ENCODE assay signal across 11 cellular contexts in genomic region chrX:153644356-153645125, GRCh38. TPM values are rescaled to one million over a fixed set of nuclear protein-coding genes. Genes with fewer than 3 reads are reported as not detected.
DNase-seq lines count a peak whose midpoint lies in the region; ATAC-seq, FAIRE-seq and TF ChIP-seq lines count a peak whose summit lies in the region.
"Had no signal": no experiment of that assay in that cellular context is flagged by ENCODE, and none has a peak within 500 bp of the region (broad histone marks: within the 10 kb centered on the region; RNA-seq: fewer than 3 reads in every experiment).

No MANE protein-coding gene starts in this region.

- ATAC-seq in left ventricle myocardium superior (no peak), T-helper 17 cell (no peak), upper lobe of right lung (no peak), left lobe of liver (no peak)

- peak overlapping the region; percentile 21 for H3K4me3 Mint-ChIP-seq in T-helper 17 cell

- no peak for TF ChIP-seq CTCF in cardiac muscle cell (IDR thresholded peaks at IDR 0.05; ENCODE audit: low read depth, low read length)
- TF ChIP-seq CTCF in kidney (IDR thresholded peaks at IDR 0.05; ENCODE audit: borderline replicate concordance, extremely low read depth, insufficient read depth), result no peak
- no peak for TF ChIP-seq CTCF in upper lobe of right lung (IDR thresholded peaks at IDR 0.05)

- H3K36me3 ChIP-seq in cardiac muscle cell, result no peaks in the 10 kb centered on the region
- H3K36me3 ChIP-seq in kidney (ENCODE audit: control insufficient read depth in 1 of 2, insufficient read depth in 2 of 2, low read length in 2 of 2), result no peaks in the 10 kb centered on the region
- H3K36me3 ChIP-seq in upper lobe of right lung, result no peaks in the 10 kb centered on the region

- H3K9ac ChIP-seq in kidney (ENCODE audit: low read length in 2 of 2), result no peak overlapping the region
- H3K9ac ChIP-seq: parathyroid adenoma had no signal

- no peaks in the 10 kb centered on the region for H3K4me1 ChIP-seq in cardiac muscle cell (ENCODE audit: low read depth)
- peaks cover 0 to 8% of the 10 kb centered on the region in 2 donors for H3K4me1 ChIP-seq in kidney (ENCODE audit: control insufficient read depth in 1 of 2, insufficient read depth in 1 of 2, low read depth in 1 of 2, low read length in 2 of 2)
- H3K4me1 ChIP-seq in upper lobe of right lung, result peaks cover 5% of the 10 kb centered on the region
- H3K4me1 ChIP-seq: parathyroid adenoma had no signal

- H3K4me1 Mint-ChIP-seq in T-helper 17 cell, result peaks cover 12% of the 10 kb centered on the region

- H3K27me3 ChIP-seq in cardiac muscle cell (peaks cover 65% of the 10 kb centered on the region), upper lobe of right lung (peaks cover 20% of the 10 kb centered on the region)

- H3K4me3 ChIP-seq in cardiac muscle cell (peak overlapping the region; percentile 18), kidney (ENCODE audit: low read length in 2 of 2) (peak overlapping the region in 1 of 2 donors; percentile 37), upper lobe of right lung (no peak overlapping the region)

- DNase-seq in cardiac muscle cell (ENCODE audit: low read depth in 1 of 2, low spot score in 1 of 2) (peak in 1 of 2 donors; percentile 46), left ventricle myocardium superior (no peak), T-helper 17 cell (no peak), kidney (peak; percentile 75), upper lobe of right lung (peak; percentile 38), glomerular visceral epithelial cell (ENCODE audit: extremely low spot score) (no peak), DMS114 treated with DMSO at 0.1 percent for 48 hours (lab: John Stamatoyannopoulos, UW; ENCODE audit: unreplicated experiment) (no peak), left lobe of liver (ENCODE audit: low spot score) (no peak)

- H3K27ac ChIP-seq in cardiac muscle cell (no peak overlapping the region), kidney (ENCODE audit: low read depth in 2 of 2, low read length in 2 of 2) (peak overlapping the region in 1 of 2 donors; percentile 37), upper lobe of right lung (no peak overlapping the region)
- H3K27ac ChIP-seq: parathyroid adenoma had no signal

- H3K27me3 Mint-ChIP-seq in T-helper 17 cell, result peaks cover 11% of the 10 kb centered on the region

- H3K36me3 Mint-ChIP-seq in T-helper 17 cell (ENCODE audit: low read depth), result no peaks in the 10 kb centered on the region

- intact Hi-C loops in left ventricle myocardium superior (cut with micrococcal nuclease) (no loop called here), kidney (cut with DNase I) (no loop called here), upper lobe of right lung (cut with DNase I) (no loop called here)

- H3K27ac Mint-ChIP-seq in T-helper 17 cell, result no peak overlapping the region

- no peaks in the 10 kb centered on the region for H3K9me3 ChIP-seq in cardiac muscle cell (ENCODE audit: low read depth)
- H3K9me3 ChIP-seq in T-helper 17 cell (ENCODE audit: control insufficient read depth, low read length, poor library complexity, severe bottlenecking), result no peaks in the 10 kb centered on the region
- no peaks in the 10 kb centered on the region for H3K9me3 ChIP-seq in kidney (ENCODE audit: control insufficient read depth in 1 of 2, low read length in 2 of 2)
- H3K9me3 ChIP-seq in upper lobe of right lung, result no peaks in the 10 kb centered on the region

- no peak for FAIRE-seq in kidney (lab: Jason Lieb, UNC)
- FAIRE-seq: keratinocyte had no signal

RNA-seq across cellular contexts. Expression of gene DUSP9, which starts 2.5 kb away (rescaled TPM):
- total RNA-seq in cardiac muscle cell, result 5.4 and 8.7 TPM in 2 replicates
- polyA plus RNA-seq in cardiac muscle cell, result 6.8 and 8.7 TPM in 2 replicates
- total RNA-seq in left ventricle myocardium superior, result 0.10 TPM
- total RNA-seq in T-helper 17 cell, result not detected
- total RNA-seq in kidney, result 4.7 TPM
- polyA plus RNA-seq in kidney (ENCODE audit: insufficient read depth, low read depth, low replicate concordance), result 81.4 TPM
- not detected for total RNA-seq in upper lobe of right lung
- total RNA-seq in left lobe of liver, result 0.60 TPM
- total RNA-seq: T-helper 2 cell treated with Interferon-gamma antibody and Interleukin-4, amounts not matched to agents 100 ng/mL and 5 ng/mL, for 36 hours had no signal

RNA-seq across cellular contexts. Expression of gene PNCK, which starts 29.1 kb away (rescaled TPM):
- total RNA-seq in cardiac muscle cell, result 19.4 and 23.5 TPM in 2 replicates
- polyA plus RNA-seq in cardiac muscle cell, result 14.5 and 25.5 TPM in 2 replicates
- total RNA-seq in left ventricle myocardium superior, result 14.5 TPM
- total RNA-seq in T-helper 17 cell, result under 1 TPM in 1 of 2 donors, not detected in 1; 0.72 TPM
- total RNA-seq in kidney, result 1.5 TPM
- polyA plus RNA-seq in kidney (ENCODE audit: insufficient read depth, low read depth, low replicate concordance), result 5.5 TPM
- total RNA-seq in upper lobe of right lung, result 0.72 TPM
- total RNA-seq in left lobe of liver, result not detected
- total RNA-seq: T-helper 2 cell treated with Interferon-gamma antibody and Interleukin-4, amounts not matched to agents 100 ng/mL and 5 ng/mL, for 36 hours had no signal

RNA-seq across cellular contexts. Expression of gene SLC6A8, which starts 43.2 kb away (rescaled TPM):
- total RNA-seq in cardiac muscle cell (23.7 and 29.0 TPM in 2 replicates), left ventricle myocardium superior (208 TPM), T-helper 17 cell (1 to 10 TPM; 3.4 to 4.4 TPM), kidney (110 TPM), upper lobe of right lung (8.0 TPM), left lobe of liver (3.2 TPM)
- polyA plus RNA-seq in cardiac muscle cell (35.8 and 37.3 TPM in 2 replicates), kidney (ENCODE audit: insufficient read depth, low read depth, low replicate concordance) (79.7 TPM)

RNA-seq across cellular contexts. Expression of gene CCNQ, which starts 45.6 kb away (rescaled TPM):
- total RNA-seq in cardiac muscle cell (28.5 and 33.8 TPM in 2 replicates), left ventricle myocardium superior (42.5 TPM), T-helper 17 cell (10 to 100 TPM; 14.6 to 19.2 TPM), kidney (14.6 TPM), upper lobe of right lung (18.9 TPM), left lobe of liver (8.7 TPM)
- polyA plus RNA-seq in cardiac muscle cell (36.8 and 37.0 TPM in 2 replicates), kidney (ENCODE audit: insufficient read depth, low read depth, low replicate concordance) (35.4 TPM)

Comparison
In these comparisons a context has a peak if more than half of its experiments do, and no peak if none do; other contexts are left out.
1. DNase-seq: peak in kidney (single experiment) and upper lobe of right lung (single experiment); none in left ventricle myocardium superior (single experiment), T-helper 17 cell (0 of 3), glomerular visceral epithelial cell (single experiment), DMS114 treated with DMSO at 0.1 percent for 48 hours (single experiment) and left lobe of liver (single experiment).